ENCODE assay signal across 11 cellular contexts in the genomic region with DNA sequence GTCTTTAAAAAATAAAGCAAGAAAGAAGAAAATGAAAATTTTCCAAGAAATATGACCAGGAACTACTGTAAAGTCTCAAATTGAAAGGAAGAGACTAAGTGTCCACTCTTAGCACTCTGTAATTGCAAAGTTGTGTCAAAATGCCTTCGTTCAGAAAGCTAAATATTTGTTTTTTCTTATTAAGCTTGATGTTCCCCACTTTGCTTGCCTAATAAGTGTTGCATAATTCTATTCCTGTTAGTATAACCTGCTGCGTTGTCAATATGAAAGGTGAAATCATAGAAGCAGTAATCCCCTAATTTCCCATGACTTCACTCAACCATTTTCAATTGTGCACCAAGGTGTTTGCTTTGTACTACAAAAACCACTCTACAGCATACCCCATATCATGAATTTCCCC.
"Had no signal": no experiment of that assay in that cellular context is flagged by ENCODE, and none has a peak within 500 bp of the region (broad histone marks: within the 10 kb centered on the region; RNA-seq: fewer than 3 reads in every experiment).

No MANE protein-coding gene starts in this region.

- H3K9me3 ChIP-seq: HAP-1 had no signal

- H3K27ac ChIP-seq: GM23248 had no signal

- H3K4me2 ChIP-seq: GM23338 had no signal

- H2AFZ ChIP-seq: GM23248, GM23338 had no signal

- DNase-seq: GM23248, GOT3, H7, H9, HCEC 1CT, HFFc6 had no signal

- FAIRE-seq: H1, H54 had no signal

- ATAC-seq: GM23338, HCT116 had no signal

- H3K36me3 ChIP-seq: HAP-1 had no signal

- H3K4me3 ChIP-seq: GM23248, GM23338, HAP-1 had no signal

- H3K4me1 ChIP-seq: HAP-1 had no signal

- H3K9ac ChIP-seq: GM23248 had no signal
